10 cellular contexts compared by ENCODE assay signal in the genomic region with DNA sequence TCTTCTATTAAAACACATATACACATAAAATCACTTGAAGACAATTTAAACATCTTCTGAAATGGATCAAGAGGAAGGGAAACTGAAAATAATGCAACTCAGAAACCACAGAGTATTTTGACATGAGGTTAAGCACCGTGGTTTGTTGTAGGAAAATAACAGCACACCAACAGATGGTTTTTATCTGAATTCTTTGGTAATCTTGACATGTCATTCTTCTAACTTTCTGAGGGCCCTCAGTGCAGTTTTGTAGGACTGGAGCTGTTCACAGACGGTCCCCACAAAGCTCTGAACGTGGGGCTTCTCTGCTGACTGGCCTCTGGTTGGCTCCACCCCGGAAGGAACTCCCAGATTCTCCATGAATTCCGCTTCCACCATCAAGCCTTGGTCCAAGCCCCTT. TPM values are rescaled to one million over a fixed set of nuclear protein-coding genes. Genes with fewer than 3 reads are reported as not detected.
DNase-seq lines count a peak whose midpoint lies in the region; ATAC-seq and TF ChIP-seq lines count a peak whose summit lies in the region.
"Had no signal": no experiment of that assay in that cellular context is flagged by ENCODE, and none has a peak within 500 bp of the region (broad histone marks: within the 10 kb centered on the region; RNA-seq: fewer than 3 reads in every experiment).

No MANE protein-coding gene starts in this region.

- H3K36me3 ChIP-seq in mesendoderm (ENCODE audit: control insufficient read depth, insufficient read depth, low read length) = no peaks in the 10 kb centered on the region

- TF ChIP-seq CTCF in GM10266 (IDR thresholded peaks at IDR 0.05; ENCODE audit: control insufficient read depth, insufficient read depth, low read depth, missing control alignments) = no peak
- TF ChIP-seq CTCF in GM20000 (IDR thresholded peaks at IDR 0.05; ENCODE audit: extremely low read depth, missing control alignments) = no peak

- H3K18ac ChIP-seq in mesendoderm (ENCODE audit: low read length) = no peak overlapping the region

- no peaks in the 10 kb centered on the region for H3K27me3 ChIP-seq in mesendoderm (ENCODE audit: insufficient read depth, low read length, poor library complexity)

- no peak overlapping the region for H3K4me2 ChIP-seq in mesendoderm (ENCODE audit: low read length)

- no peak overlapping the region for H4K5ac ChIP-seq in mesendoderm (ENCODE audit: low read length)

- no peak overlapping the region for H3K23ac ChIP-seq in mesendoderm (ENCODE audit: low read length)

- no peak overlapping the region for H3K9ac ChIP-seq in mesendoderm (ENCODE audit: low read length)

- H3K9me3 Mint-ChIP-seq in activated naive CD8-positive, alpha-beta T cell (ENCODE audit: low read depth) = no peaks in the 10 kb centered on the region

- no CpG with 5 or more reads among the region's 5 CpGs for WGBS in mesendoderm (ENCODE audit: extremely low coverage, insufficient coverage, low lambda C conversion rate)

- peak; percentile 78 for ATAC-seq in HG03354 (IDR thresholded peaks at IDR 0.05; ENCODE audit: poor library complexity, severe bottlenecking, unreplicated experiment)

- no peaks in the 10 kb centered on the region for H3K36me3 Mint-ChIP-seq in activated naive CD8-positive, alpha-beta T cell

- no peaks in the 10 kb centered on the region for H3K27me3 Mint-ChIP-seq in activated naive CD8-positive, alpha-beta T cell

- H2BK15ac ChIP-seq in mesendoderm (replicated peaks; ENCODE audit: low read depth) = no peak overlapping the region

- H4K8ac ChIP-seq in mesendoderm (ENCODE audit: low read depth, low read length) = no peak overlapping the region

- H2BK120ac ChIP-seq in mesendoderm (ENCODE audit: low read depth, low read length) = no peak overlapping the region

- no peak overlapping the region for H2AK5ac ChIP-seq in mesendoderm (ENCODE audit: low read length)

- no peak overlapping the region for H3K4me3 Mint-ChIP-seq in activated naive CD8-positive, alpha-beta T cell
- H3K4me3 Mint-ChIP-seq: nephron progenitor cell had no signal

- H3K27ac Mint-ChIP-seq in activated naive CD8-positive, alpha-beta T cell = peak overlapping the region; percentile 28
- H3K27ac Mint-ChIP-seq: nephron progenitor cell had no signal

- H3K27ac ChIP-seq in mesendoderm (ENCODE audit: low read depth, low read length) = no peak overlapping the region

- H3K79me1 ChIP-seq in mesendoderm (ENCODE audit: low read length) = no peaks in the 10 kb centered on the region

- no peak overlapping the region for H3K56ac ChIP-seq in mesendoderm (ENCODE audit: low read length)

- DNase-seq in GM10266 (ENCODE audit: extremely low spot score) = peak; percentile 14
- DNase-seq in GM20000 (ENCODE audit: low spot score) = peak; percentile 29
- DNase-seq in mesendoderm = no peak
- DNase-seq in stimulated activated CD4-positive, alpha-beta T cell treated with anti-CD3 and anti-CD28 coated beads, Interleukin-15, amount 100 ng/mL, for 24 hours = no peak
- no peak for DNase-seq in DMS153 (lab: John Stamatoyannopoulos, UW)
- DNase-seq in HUDEP-2 (lab: John Stamatoyannopoulos, UW; ENCODE audit: unreplicated experiment in 76 of 76) = no peak
- DNase-seq: NCI-H1092 treated with DMSO at 0.1 percent for 48 hours, nephron progenitor cell had no signal

- no peak overlapping the region for H3K4ac ChIP-seq in mesendoderm (ENCODE audit: low read depth, low read length)

- peaks cover 27% of the 10 kb centered on the region for H3K4me1 Mint-ChIP-seq in activated naive CD8-positive, alpha-beta T cell (ENCODE audit: low read depth)
- H3K4me1 Mint-ChIP-seq: nephron progenitor cell had no signal

- no peak overlapping the region for H3K4me3 ChIP-seq in mesendoderm (ENCODE audit: low read length)

- no peak overlapping the region for H2BK5ac ChIP-seq in mesendoderm (ENCODE audit: low read length)

- no peaks in the 10 kb centered on the region for H3K79me2 ChIP-seq in mesendoderm (ENCODE audit: control insufficient read depth, insufficient read depth, low read length)

- H3K4me1 ChIP-seq in mesendoderm (ENCODE audit: control insufficient read depth, low read depth, low read length) = no peaks in the 10 kb centered on the region

RNA-seq across cellular contexts. Expression of a gene that starts 16.0 kb away (rescaled TPM):
- polyA plus RNA-seq in mesendoderm (2013, experiment 1 of 2) = not detected
- not detected for polyA plus RNA-seq in mesendoderm (2013, experiment 2 of 2)

RNA-seq across cellular contexts. Expression of a gene that starts 23.6 kb away (rescaled TPM):
- 0.03 TPM for polyA plus RNA-seq in mesendoderm (2013, experiment 1 of 2)
- 0.01 TPM for polyA plus RNA-seq in mesendoderm (2013, experiment 2 of 2)

Comparison
In these comparisons a context has a peak if more than half of its experiments do, and no peak if none do; other contexts are left out.
1. DNase-seq: peak in GM10266 (single experiment) and GM20000 (single experiment); none in mesendoderm (single experiment), stimulated activated CD4-positive, alpha-beta T cell treated with anti-CD3 and anti-CD28 coated beads, Interleukin-15, amount 100 ng/mL, for 24 hours (single experiment), DMS153 (single experiment) and HUDEP-2 (0 of 76).